ENCODE assay signal across 8 cellular contexts in the genomic region with DNA sequence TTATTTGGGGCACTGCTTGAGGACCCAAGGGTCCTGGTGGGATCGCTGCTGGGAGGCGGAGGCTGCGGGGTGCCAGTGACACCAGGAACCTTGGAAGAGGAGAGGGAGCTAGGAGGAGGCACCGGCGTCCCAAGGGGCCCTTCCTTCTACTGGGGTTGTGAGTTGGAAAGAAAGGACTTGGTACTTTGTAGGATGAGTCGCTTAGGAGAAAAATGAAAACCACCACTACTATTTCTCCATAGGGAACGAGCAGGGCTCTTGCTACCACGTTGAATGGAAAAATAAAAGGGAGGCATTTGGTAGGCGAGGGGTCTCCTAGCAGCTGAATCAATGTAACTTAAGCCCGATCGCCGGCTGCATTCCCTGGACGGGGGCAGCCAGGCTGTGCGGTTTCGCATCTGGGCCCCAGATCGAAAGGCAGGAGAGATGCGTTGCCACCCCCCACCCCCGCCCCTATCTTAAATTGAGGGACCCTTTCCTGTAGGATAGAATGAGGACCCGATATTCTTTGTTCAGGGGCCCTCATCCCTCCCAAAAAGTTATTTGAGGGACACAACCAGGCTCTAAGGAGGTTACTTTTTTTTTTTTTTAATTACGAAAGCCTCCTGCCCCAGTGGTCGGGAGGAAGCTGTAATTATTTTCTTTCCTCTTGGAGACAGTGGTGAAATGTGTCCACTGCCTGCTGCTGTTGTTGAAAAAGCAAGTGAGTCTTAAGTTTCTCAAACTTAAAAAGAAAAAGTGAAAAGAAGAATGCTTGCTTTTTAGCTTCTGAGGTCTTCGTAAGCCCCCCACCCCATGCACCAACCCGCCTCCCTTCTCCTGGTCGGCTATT. TPM values are rescaled to one million over a fixed set of nuclear protein-coding genes. Genes with fewer than 3 reads are reported as not detected.
DNase-seq lines count a peak whose midpoint lies in the region; ATAC-seq and TF ChIP-seq lines count a peak whose summit lies in the region.

No MANE protein-coding gene starts in this region.

- H3K4me1 ChIP-seq in iPS-20b (ENCODE audit: insufficient read depth, low read length) (peaks cover 26% of the 10 kb centered on the region), stomach (peaks cover 24 to 62% (median 50%) of the 10 kb centered on the region in 4 donors)

- peaks cover 20% of the 10 kb centered on the region for H3K4me1 Mint-ChIP-seq in activated B cell treated with CpG ODN at 0.5 μM for 24 hours

- TF ChIP-seq EP300 in stomach (IDR thresholded peaks at IDR 0.05) = no peak

- intact Hi-C loops in activated B cell treated with CpG ODN at 0.5 μM for 24 hours (cut with micrococcal nuclease) = no loop called here
- intact Hi-C loops in stomach (cut with DNase I; ENCODE audit: low total_unique reads) = no loop called here

- H3K27ac Mint-ChIP-seq in activated B cell treated with CpG ODN at 0.5 μM for 24 hours = no peak overlapping the region

- POLR2A ChIA-PET in activated B cell treated with CpG ODN at 0.5 μM for 24 hours (lab: Charles Lee) = no interaction called here

- no peaks in the 10 kb centered on the region for H3K9me3 Mint-ChIP-seq in activated B cell treated with CpG ODN at 0.5 μM for 24 hours

- peaks cover 19% of the 10 kb centered on the region for H3K27me3 ChIP-seq in iPS-20b (ENCODE audit: insufficient read depth, low read length)
- H3K27me3 ChIP-seq in stomach = peaks cover 0 to 58% (median 5%) of the 10 kb centered on the region in 3 donors

- DNase-seq in NOMO-1 treated with DMSO at 0.1 percent for 48 hours (lab: John Stamatoyannopoulos, UW; ENCODE audit: unreplicated experiment) = peak; percentile 18
- DNase-seq in NOMO-1 treated with dmso at 0.1 percent for 144 hours (lab: John Stamatoyannopoulos, UW; ENCODE audit: unreplicated experiment) = no peak
- DNase-seq in activated B cell treated with CpG ODN at 0.5 μM for 24 hours = no peak
- no peak for DNase-seq in stomach
- DNase-seq in AG08396 (ENCODE audit: low spot score) = no peak
- no peak for DNase-seq in stimulated activated CD4-positive, alpha-beta T cell treated with anti-CD3 and anti-CD28 coated beads, Interleukin-15, amount 100 ng/mL, for 24 hours

- H3K36me3 Mint-ChIP-seq in activated B cell treated with CpG ODN at 0.5 μM for 24 hours (ENCODE audit: low read depth) = no peaks in the 10 kb centered on the region

- H3K4me3 Mint-ChIP-seq in activated B cell treated with CpG ODN at 0.5 μM for 24 hours = peak overlapping the region; percentile 55

- H3K9me3 ChIP-seq in iPS-20b (ENCODE audit: insufficient read depth, low read depth, low read length) (no peaks in the 10 kb centered on the region), stomach (no peaks in the 10 kb centered on the region)

- TF ChIP-seq POLR2A in stomach (IDR thresholded peaks at IDR 0.05) = no peak

- CTCF ChIA-PET in activated B cell treated with CpG ODN at 0.5 μM for 24 hours (lab: Charles Lee) = no interaction called here

- H3K27ac ChIP-seq in iPS-20b (ENCODE audit: low read length) = no peak overlapping the region
- H3K27ac ChIP-seq in stomach = peak overlapping the region; percentile 77 to 91 (median 86)

- H3K9ac ChIP-seq in iPS-20b (ENCODE audit: low read depth, low read length) = peak overlapping the region; percentile 86; the same call in 1 of the 2 replicates

- 4 to 8% (median 6%) methylated on average over 24 of the region's 24 CpGs for WGBS in stomach, 5 donors

- ATAC-seq in activated B cell treated with CpG ODN at 0.5 μM for 24 hours (ENCODE audit: low read depth) (no peak), GM18873 (IDR thresholded peaks at IDR 0.05; ENCODE audit: low FRiP score, unreplicated experiment) (no peak)

- H3K36me3 ChIP-seq in iPS-20b (ENCODE audit: insufficient read depth, low read depth, low read length) (peaks cover 9% of the 10 kb centered on the region; the same call in 1 of the 2 replicates), stomach (no peaks in the 10 kb centered on the region)

- H3K27me3 Mint-ChIP-seq in activated B cell treated with CpG ODN at 0.5 μM for 24 hours = peaks cover 58% of the 10 kb centered on the region

- TF ChIP-seq CTCF in activated B cell treated with CpG ODN at 0.5 μM for 24 hours (IDR thresholded peaks at IDR 0.05) (no peak), stomach (IDR thresholded peaks at IDR 0.05) (no peak)

- H3K4me3 ChIP-seq in iPS-20b (ENCODE audit: low read length) (peak overlapping the region; percentile 96), stomach (peak overlapping the region; percentile 62 to 77 (median 71))

RNA-seq across cellular contexts. Expression of a gene that starts 1.3 kb away (rescaled TPM):
- total RNA-seq in activated B cell treated with CpG ODN at 0.5 μM for 24 hours (not detected in 2 replicates), stomach (100 to 1,000 TPM; 180 to 636 (median 529) TPM)
- 100 to 1,000 TPM; 106 to 285 (median 238) TPM for polyA plus RNA-seq in stomach

Comparison
In these comparisons a context has a peak if more than half of its experiments do, and no peak if none do; other contexts are left out.
1. RNA of a gene that starts 1.3 kb away (total RNA-seq): 180 to 636 TPM in stomach; not detected in activated B cell treated with CpG ODN at 0.5 μM for 24 hours; every median in the first group is over 100 times any median in the second.